8 cellular contexts compared by ENCODE assay signal in genomic region chr4:47531241-47531953, GRCh38. TPM values are rescaled to one million over a fixed set of nuclear protein-coding genes. Genes with fewer than 3 reads are reported as not detected.
DNase-seq lines count a peak whose midpoint lies in the region; TF ChIP-seq lines count a peak whose summit lies in the region.

No MANE protein-coding gene starts in this region.

- H3K4me1 ChIP-seq in GM23248 (ENCODE audit: insufficient read depth), result peaks cover 78% of the 10 kb centered on the region

- 34 to 47% methylated on average over 2 of the region's 2 CpGs for WGBS in GM23248 (ENCODE audit: low coverage in 1 of 2, low lambda C conversion rate in 2 of 2, missing lambda C conversion rate in 2 of 2), 2 experiments

- in situ Hi-C loops in GM23248 (cut with MboI), result no loop called here

- H3F3A ChIP-seq in GM23248 (ENCODE audit: insufficient read depth), result peaks cover 67% of the 10 kb centered on the region

- peak; percentile 34 for DNase-seq in GM10266 (ENCODE audit: extremely low spot score)
- DNase-seq in GM23248, result peak; percentile 83
- peak; percentile 29 for DNase-seq in KG1 (lab: John Stamatoyannopoulos, UW)
- DNase-seq in activated CD8-positive, alpha-beta memory T cell treated with anti-CD3 and anti-CD28 coated beads, Interleukin-2, amount 50 U/mL, for 1 hour (ENCODE audit: extremely low read depth), result peak; percentile 38
- peak; percentile 88 for DNase-seq in fibroblast of pulmonary artery (ENCODE audit: low read depth)
- DNase-seq in renal cortical epithelial cell (ENCODE audit: low read depth), result peak; percentile 95
- DNase-seq in NCI-H526 treated with DMSO at 0.1 percent for 48 hours (lab: John Stamatoyannopoulos, UW), result no peak
- DNase-seq in NCI-H1417 treated with DMSO at 0.1 percent for 48 hours (lab: John Stamatoyannopoulos, UW), result no peak

- no peak overlapping the region; the same call in 1 of the 2 replicates for H2AFZ ChIP-seq in GM23248

- peaks cover 3% of the 10 kb centered on the region for H3K9me3 ChIP-seq in GM23248 (ENCODE audit: low read depth)

- TF ChIP-seq CTCF in GM10266 (IDR thresholded peaks at IDR 0.05; ENCODE audit: control insufficient read depth, insufficient read depth, low read depth, missing control alignments) (no peak), fibroblast of pulmonary artery (IDR thresholded peaks at IDR 0.05; ENCODE audit: low read length, missing control alignments) (no peak)

- peak overlapping the region; percentile 47 for H3K9ac ChIP-seq in GM23248

- 0 out of 2 replicates have a peak, but pooled peaks cover 4% of the 10 kb centered on the region for H3K9me2 ChIP-seq in GM23248 (ENCODE audit: insufficient read depth)

- no peaks in the 10 kb centered on the region for H3K27me3 ChIP-seq in GM23248 (replicated peaks; ENCODE audit: insufficient read depth)

- peaks cover 34% of the 10 kb centered on the region for H3K79me2 ChIP-seq in GM23248 (ENCODE audit: insufficient read depth)

- no peaks in the 10 kb centered on the region for H4K20me1 ChIP-seq in GM23248 (ENCODE audit: insufficient read depth)

- no peak overlapping the region for H3K4me3 ChIP-seq in GM23248
- no peak overlapping the region for H3K4me3 ChIP-seq in fibroblast of pulmonary artery (replicated peaks; ENCODE audit: low read depth, low read length)

- peaks cover 46% of the 10 kb centered on the region for H3K36me3 ChIP-seq in GM23248 (ENCODE audit: low read depth)

- peak overlapping the region; percentile 91 for H3K27ac ChIP-seq in GM23248

- H3K4me2 ChIP-seq in GM23248 (ENCODE audit: unreplicated experiment), result peak overlapping the region; percentile 52

RNA-seq across cellular contexts. Expression of gene ATP10D, which starts 46.3 kb away (rescaled TPM):
- total RNA-seq in GM23248 (2014; rRNA removed; shearing (Covaris generic)), result 41.9 and 45.4 TPM in 2 replicates
- 30.7 and 34.9 TPM in 2 replicates for polyA plus RNA-seq in GM23248 (2016; fragmentation: Nextera tagmentation; extraction: Ambion mirVana)
- 76.8 and 137 TPM in 2 replicates for total RNA-seq in renal cortical epithelial cell

Comparison
In these comparisons a context has a peak if more than half of its experiments do, and no peak if none do; other contexts are left out.
1. DNase-seq: peak in GM10266 (single experiment), GM23248 (single experiment), KG1 (single experiment), activated CD8-positive, alpha-beta memory T cell treated with anti-CD3 and anti-CD28 coated beads, Interleukin-2, amount 50 U/mL, for 1 hour (single experiment), fibroblast of pulmonary artery (single experiment) and renal cortical epithelial cell (single experiment); none in NCI-H526 treated with DMSO at 0.1 percent for 48 hours (single experiment) and NCI-H1417 treated with DMSO at 0.1 percent for 48 hours (single experiment).